ENCODE assay signal across 8 cellular contexts in the genomic region with DNA sequence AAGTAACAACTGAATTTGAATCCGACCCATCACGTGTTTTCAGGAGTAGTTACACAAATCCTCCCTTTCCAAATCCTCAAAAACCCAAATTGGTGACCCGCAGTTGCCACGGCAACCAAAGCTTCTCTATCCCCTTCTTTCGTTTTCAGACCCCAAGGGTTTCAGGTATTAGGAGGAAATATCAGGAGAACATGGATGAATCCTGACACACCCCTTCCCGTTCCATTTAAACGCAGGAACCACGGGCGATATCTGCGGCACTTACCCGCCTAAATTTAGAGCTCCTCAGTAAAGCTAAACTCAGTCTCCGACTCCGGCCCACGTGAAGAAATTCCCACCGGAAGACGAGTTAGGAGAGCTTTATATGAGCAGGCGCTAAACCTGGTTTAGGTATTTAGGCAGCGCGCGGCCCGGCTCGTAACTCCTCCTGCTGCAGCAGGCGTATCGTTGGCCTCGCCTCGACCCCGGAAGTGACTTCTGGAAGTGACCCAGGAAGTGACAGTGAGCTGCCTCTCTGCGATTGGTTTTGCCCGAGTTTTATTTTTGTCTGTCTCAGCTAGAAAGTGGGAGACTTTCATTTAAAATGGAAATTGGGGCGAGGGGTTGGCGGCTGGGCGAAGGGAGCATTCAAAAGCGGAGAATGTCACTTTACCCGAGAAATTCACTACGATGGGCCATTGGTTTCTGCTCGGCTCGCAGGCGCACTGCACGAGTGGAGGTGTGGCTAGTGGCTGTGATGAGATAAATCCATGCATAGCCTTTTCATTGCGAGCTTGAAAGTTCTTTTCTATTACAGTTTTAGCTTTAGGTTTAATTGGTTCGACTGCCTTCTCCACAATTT. TPM values are rescaled to one million over a fixed set of nuclear protein-coding genes. Genes with fewer than 3 reads are reported as not detected.
A peak's percentile ranks its signal among the peaks of the same experiment; 100 is the strongest.
DNase-seq lines count a peak whose midpoint lies in the region; ATAC-seq, FAIRE-seq and TF ChIP-seq lines count a peak whose summit lies in the region.

Gene TAF1A (minus strand): TSS at position 472 of the 841 bp plus-strand sequence.

- peak within 1 kb of the TSS; percentile 44 to 55 for H3K9ac ChIP-seq in kidney (ENCODE audit: low read length in 2 of 2)

- peak within 1 kb of the TSS; percentile 53 to 80 for H3K27ac ChIP-seq in kidney (ENCODE audit: low read depth in 2 of 2, low read length in 2 of 2)

- no peaks in the 10 kb centered on the region for H3K9me3 ChIP-seq in kidney (ENCODE audit: control insufficient read depth in 1 of 2, low read length in 2 of 2)

- ATAC-seq in GM19025 (IDR thresholded peaks at IDR 0.05; ENCODE audit: low read depth, unreplicated experiment) = peak; percentile 99
- ATAC-seq in HG03280 (IDR thresholded peaks at IDR 0.05; ENCODE audit: unreplicated experiment) = peak; percentile 100

- FAIRE-seq in kidney (lab: Jason Lieb, UNC) = no peak

- peaks cover 7% of the 10 kb centered on the region in 2 donors for H3K4me1 ChIP-seq in kidney (ENCODE audit: control insufficient read depth in 1 of 2, insufficient read depth in 1 of 2, low read depth in 1 of 2, low read length in 2 of 2)

- TF ChIP-seq CTCF in kidney (IDR thresholded peaks at IDR 0.05; ENCODE audit: borderline replicate concordance, extremely low read depth, insufficient read depth) = no peak

- DNase-seq in AG20443 (ENCODE audit: low spot score) (peak; percentile 93), NCI-H510A (lab: John Stamatoyannopoulos, UW) (peak; percentile 72), cerebellum (ENCODE audit: low spot score) (peak; percentile 85), kidney (peak; percentile 95)
- DNase-seq in activated CD4-positive, CD25-positive, alpha-beta regulatory T cell treated with anti-CD3 and anti-CD28 coated beads, Interleukin-2, amount 50 U/mL, for 72 hours = peak; percentile 75
- DNase-seq in stimulated activated CD4-positive, alpha-beta T cell treated with anti-CD3 and anti-CD28 coated beads, Interleukin-15, amount 100 ng/mL, for 24 hours = peak; percentile 93

- H3K36me3 ChIP-seq in kidney (ENCODE audit: control insufficient read depth in 1 of 2, insufficient read depth in 2 of 2, low read length in 2 of 2) = no peaks in the 10 kb centered on the region

- intact Hi-C loops in kidney (cut with DNase I) = no loop called here

- H3K4me3 ChIP-seq in kidney (ENCODE audit: low read length in 2 of 2) = peak within 1 kb of the TSS; percentile 80 to 98

RNA-seq across cellular contexts. Expression of gene TAF1A, which starts in this region (rescaled TPM):
- 23.4 TPM for total RNA-seq in cerebellum
- 8.2 TPM for total RNA-seq in kidney
- polyA plus RNA-seq in kidney (ENCODE audit: insufficient read depth, low read depth, low replicate concordance) = 1.9 TPM

Comparison
In these comparisons a context has a peak if more than half of its experiments do, and no peak if none do; other contexts are left out.
1. Peak in every context shown above with its lines: DNase-seq, ATAC-seq, H3K4me3 ChIP-seq and H3K27ac ChIP-seq.